Comparison of ENCODE assay signal across 3 cellular contexts in genomic region chr17:45834471-45835396, GRCh38.
TF ChIP-seq lines count a peak whose summit lies in the region.

No MANE protein-coding gene starts in this region.

TF ChIP-seq in HepG2, 621 proteins besides CTCF, POLR2A, EP300 and RAD21:
- TF ChIP-seq ZFY (CRISPR knock-in tag; IDR thresholded peaks at IDR 0.05) (no peak), CREB1 (IDR thresholded peaks at IDR 0.05) (0 out of 2 replicates have a peak, but pooled peaks have one; percentile 56), CREB1 (CRISPR knock-in tag; IDR thresholded peaks at IDR 0.05) (no peak), EZH2 (conservative IDR thresholded peaks at IDR 0.05; ENCODE audit: low read depth, low read length) (0 out of 2 replicates have a peak, but pooled peaks have one; percentile 41), ZBTB38 (CRISPR knock-in tag; IDR thresholded peaks at IDR 0.05) (no peak), BRF2 (CRISPR knock-in tag; IDR thresholded peaks at IDR 0.05) (no peak), KLF16 (CRISPR knock-in tag; IDR thresholded peaks at IDR 0.05) (no peak), ZMAT5 (CRISPR knock-in tag; IDR thresholded peaks at IDR 0.05; ENCODE audit: borderline replicate concordance, low read depth) (no peak), HDAC2 (CRISPR knock-in tag; IDR thresholded peaks at IDR 0.05) (no peak), MTERF4 (CRISPR knock-in tag; IDR thresholded peaks at IDR 0.05) (no peak), ZNF160 (CRISPR knock-in tag; IDR thresholded peaks at IDR 0.05) (no peak), ZNF430 (CRISPR knock-in tag; IDR thresholded peaks at IDR 0.05) (no peak), BCL3 (CRISPR knock-in tag; IDR thresholded peaks at IDR 0.05) (no peak), GZF1 (CRISPR knock-in tag; IDR thresholded peaks at IDR 0.05) (no peak), IKZF5 (CRISPR knock-in tag; IDR thresholded peaks at IDR 0.05) (no peak)
TF ChIP-seq in HepG2: peak in this region for 2.

TF ChIP-seq in K562, 482 proteins besides CTCF, POLR2A, EP300 and RAD21:
- no peak for TF ChIP-seq ZNF41 (CRISPR knock-in tag; conservative IDR thresholded peaks at IDR 0.05)
- TF ChIP-seq FOSL1 (tag; conservative IDR thresholded peaks at IDR 0.05): peak; percentile 61
- no peak for TF ChIP-seq TAF15 (IDR thresholded peaks at IDR 0.05; ENCODE audit: low read depth, low read length)
- TF ChIP-seq U2AF2 (optimal IDR thresholded peaks at IDR 0.05; ENCODE audit: low read depth, low read length): no peak
- no peak for TF ChIP-seq TFAP4 (CRISPR knock-in tag; IDR thresholded peaks at IDR 0.05; ENCODE audit: borderline replicate concordance)
- TF ChIP-seq BHLHE40 (IDR thresholded peaks at IDR 0.05; ENCODE audit: low read length): 0 out of 2 replicates have a peak, but pooled peaks have one; percentile 7
- no peak for TF ChIP-seq CREBBP (IDR thresholded peaks at IDR 0.05; ENCODE audit: low read depth, low read length)
- TF ChIP-seq NR2C1 (IDR thresholded peaks at IDR 0.05): no peak
- TF ChIP-seq NR2C1 (tag; IDR thresholded peaks at IDR 0.05): no peak
- TF ChIP-seq ATF3 (IDR thresholded peaks at IDR 0.05): peak; percentile 68
- TF ChIP-seq ATF3 (CRISPR knock-in tag; conservative IDR thresholded peaks at IDR 0.05): no peak
- peak; percentile 41; the same call in 1 of the 2 replicates for TF ChIP-seq JUND (IDR thresholded peaks at IDR 0.05; ENCODE audit: borderline replicate concordance, low read depth, low read length)
- no peak for TF ChIP-seq JUND (tag; IDR thresholded peaks at IDR 0.05; ENCODE audit: borderline replicate concordance, low read depth, low read length)
- no peak for TF ChIP-seq EGR1 (conservative IDR thresholded peaks at IDR 0.05)

TF ChIP-seq in HEK293T, 16 proteins besides CTCF, POLR2A, EP300 and RAD21:
- TF ChIP-seq ELF4 (IDR thresholded peaks at IDR 0.05) (no peak), BHLHE40 (IDR thresholded peaks at IDR 0.05; ENCODE audit: borderline replicate concordance) (no peak), SUZ12 (IDR thresholded peaks at IDR 0.05) (no peak), FOXM1 (IDR thresholded peaks at IDR 0.05; ENCODE audit: borderline replicate concordance) (no peak), L3MBTL2 (conservative IDR thresholded peaks at IDR 0.05) (no peak), CTBP1 (IDR thresholded peaks at IDR 0.05; ENCODE audit: borderline replicate concordance) (no peak), TARDBP (IDR thresholded peaks at IDR 0.05) (no peak), ARNT (IDR thresholded peaks at IDR 0.05) (no peak), FOXA1 (IDR thresholded peaks at IDR 0.05) (no peak), HDGF (IDR thresholded peaks at IDR 0.05; ENCODE audit: borderline replicate concordance) (no peak), FOXK2 (IDR thresholded peaks at IDR 0.05) (no peak), ZNF384 (IDR thresholded peaks at IDR 0.05) (no peak), LEF1 (IDR thresholded peaks at IDR 0.05; ENCODE audit: borderline replicate concordance) (no peak), NFRKB (IDR thresholded peaks at IDR 0.05) (no peak), PKNOX1 (IDR thresholded peaks at IDR 0.05) (no peak), SP1 (IDR thresholded peaks at IDR 0.05) (no peak)
